Comparison of ENCODE assay signal across 8 cellular contexts in genomic region chr11:130434521-130435223, GRCh38. TPM values are rescaled to one million over a fixed set of nuclear protein-coding genes. Genes with fewer than 3 reads are reported as not detected.
DNase-seq lines count a peak whose midpoint lies in the region; ATAC-seq, FAIRE-seq and TF ChIP-seq lines count a peak whose summit lies in the region.

No MANE protein-coding gene starts in this region.

- no peaks in the 10 kb centered on the region; the same call in 1 of the 2 replicates for H4K20me1 ChIP-seq in GM12878 (ENCODE audit: control insufficient read depth, insufficient read depth)

- no peaks in the 10 kb centered on the region for H3K4me1 ChIP-seq in GM12878 (ENCODE audit: control insufficient read depth, insufficient read depth, low read length)

- TF ChIP-seq POLR2A in GM12878 (IDR thresholded peaks at IDR 0.05; ENCODE audit: low read depth, low read length) = no peak

- peaks cover 3 to 8% of the 10 kb centered on the region in 2 experiments for H3K27me3 ChIP-seq in GM12878 (replicated peaks in 1 of 2; ENCODE audit: control insufficient read depth in 2 of 2, insufficient read depth in 2 of 2, low read length in 1 of 2)

- peak overlapping the region; percentile 73 for H2AFZ ChIP-seq in GM12878 (ENCODE audit: control insufficient read depth, low read depth, low read length)

- ATAC-seq in HG02885 (IDR thresholded peaks at IDR 0.05; ENCODE audit: poor library complexity, unreplicated experiment) = peak; percentile 86
- peak; percentile 94 for ATAC-seq in GM12878

- BruUV-seq in GM12878 (replicated peaks; lab: Mats Ljungman, UMichigan) = no TSS peak

- no peak for TF ChIP-seq EP300 in GM12878 (IDR thresholded peaks at IDR 0.05; ENCODE audit: borderline replicate concordance in 1 of 2, control insufficient read depth in 1 of 2, low read depth in 2 of 2, low read length in 2 of 2)

- no peak overlapping the region for H3K27ac ChIP-seq in GM12878 (ENCODE audit: control insufficient read depth, insufficient read depth)

- peak; percentile 80 to 91 (median 90) for TF ChIP-seq CTCF in GM12878 (IDR thresholded peaks at IDR 0.05 in 2 of 3, conservative IDR thresholded peaks at IDR 0.05 in 1 of 3; ENCODE audit: control insufficient read depth in 2 of 3, extremely low read depth in 1 of 3, insufficient read depth in 1 of 3, low read depth in 3 of 3, low read length in 3 of 3)

- H3K79me2 ChIP-seq in GM12878 (ENCODE audit: control insufficient read depth, insufficient read depth, low read length) = no peaks in the 10 kb centered on the region

- POLR2A ChIA-PET in GM12878 (lab: Charles Lee) = no interaction called here

- H3K9me3 ChIP-seq in GM12878 (replicated peaks; ENCODE audit: control insufficient read depth, insufficient read depth, low read length) = no peaks in the 10 kb centered on the region

- CTCF ChIA-PET in GM12878 (lab: Yijun Ruan, JAX) = interaction anchor here (0.5 to 8.2 kb wide), 15 partner anchors 8 to 482 kb away, joined by 3 to 295 read pairs (median 4); partner anchors contain the start of gene SNX19

- in situ Hi-C loops in GM12878 (cut with MboI) = loop anchor here (10.0 kb wide), 1 partner anchor 430 kb away; no protein-coding TSS in a partner anchor

- H3K4me2 ChIP-seq in GM12878 (ENCODE audit: control insufficient read depth, insufficient read depth) = peak overlapping the region; percentile 84

- peak; percentile 75 for TF ChIP-seq RAD21 in GM12878 (IDR thresholded peaks at IDR 0.05; ENCODE audit: insufficient read depth, low read depth, low read length)

- DNase-seq in NCI-H187 (lab: John Stamatoyannopoulos, UW) = peak; percentile 14 to 32
- no peak for DNase-seq in NCI-H187 treated with DMSO at 0.1 percent for 48 hours (lab: John Stamatoyannopoulos, UW)
- peak; percentile 60 for DNase-seq in NCI-H146 treated with DMSO at 0.1 percent for 48 hours (lab: John Stamatoyannopoulos, UW; ENCODE audit: unreplicated experiment)
- DNase-seq in T-helper 9 cell = peak; percentile 50
- peak; percentile 44 for DNase-seq in GM12878 (ENCODE audit: low read depth, low spot score)
- DNase-seq in hippocampal formation (lab: John Stamatoyannopoulos, UW) = peak; percentile 71 to 87
- DNase-seq in renal cortical epithelial cell (ENCODE audit: low read depth) = peak; percentile 70

- SMC1A ChIA-PET in GM12878 (lab: Charles Lee; ENCODE audit: uncharacterized antibody, unreplicated experiment) = interaction anchor here (0.5 to 9.8 kb wide), 10 partner anchors 11 to 464 kb away, joined by 3 to 177 read pairs (median 4); no protein-coding TSS in a partner anchor

- peak overlapping the region; percentile 71 for H3K4me3 ChIP-seq in GM12878

- WGBS in GM12878 (ENCODE audit: insufficient coverage, insufficient replicate concordance, low lambda C conversion rate, missing lambda C conversion rate) = 2% methylated on average over 20 of the region's 20 CpGs

- H3K36me3 ChIP-seq in GM12878 (ENCODE audit: control insufficient read depth in 2 of 2, insufficient read depth in 2 of 2, low read length in 1 of 2) = no peaks in the 10 kb centered on the region

- H3K9ac ChIP-seq in GM12878 (ENCODE audit: control insufficient read depth, insufficient read depth, low read length) = no peak overlapping the region

- intact Hi-C loops in GM12878 (cut with micrococcal nuclease; ENCODE audit: unreplicated experiment) = loop anchor here (1.0 to 10.0 kb wide), 4 partner anchors 250 to 460 kb away; no protein-coding TSS in a partner anchor

- peak; percentile 90 for FAIRE-seq in GM12878 (lab: Jason Lieb, UNC)

- RAD21 ChIA-PET in GM12878 (lab: Charles Lee; ENCODE audit: unreplicated experiment) = interaction anchor here (0.8 to 7.3 kb wide), 4 partner anchors 222 to 459 kb away, joined by 3 to 132 read pairs (median 3); no protein-coding TSS in a partner anchor

TF ChIP-seq in GM12878, 131 proteins besides CTCF, POLR2A, EP300 and RAD21 (continues in another document):
- TF ChIP-seq TCF3 (IDR thresholded peaks at IDR 0.05; ENCODE audit: borderline replicate concordance, insufficient read depth, low read depth, low read length) = no peak
- TF ChIP-seq YY1 (IDR thresholded peaks at IDR 0.05; ENCODE audit: low read depth, low read length) = peak; percentile 32; the same call in 1 of the 2 replicates
- TF ChIP-seq SRF (IDR thresholded peaks at IDR 0.05; ENCODE audit: low read depth in 2 of 2, low read length in 2 of 2) = peak in 1 of 2 experiments; percentile 76; a peak in 2 of 4 replicates
- TF ChIP-seq ASH2L (IDR thresholded peaks at IDR 0.05; ENCODE audit: borderline replicate concordance, low read depth) = no peak
- peak; percentile 92 for TF ChIP-seq SMC3 (IDR thresholded peaks at IDR 0.05; ENCODE audit: borderline replicate concordance, low read length)
- TF ChIP-seq FOS (IDR thresholded peaks at IDR 0.05; ENCODE audit: borderline replicate concordance, extremely low read depth, insufficient read length) = no peak
- TF ChIP-seq RUNX3 (IDR thresholded peaks at IDR 0.05; ENCODE audit: low read length) = peak; percentile 13; the same call in 1 of the 2 replicates
- peak; percentile 26; the same call in 1 of the 2 replicates for TF ChIP-seq MXI1 (IDR thresholded peaks at IDR 0.05; ENCODE audit: low read depth, low read length)
- TF ChIP-seq WRNIP1 (IDR thresholded peaks at IDR 0.05; ENCODE audit: borderline replicate concordance, low read depth, low read length) = peak; percentile 87; the same call in 1 of the 2 replicates
- no peak for TF ChIP-seq SUPT20H (IDR thresholded peaks at IDR 0.05; ENCODE audit: borderline replicate concordance, control insufficient read depth, low read depth, low read length)
- no peak for TF ChIP-seq ZNF384 (IDR thresholded peaks at IDR 0.05; ENCODE audit: borderline replicate concordance, low read depth, low read length)
- TF ChIP-seq NBN (IDR thresholded peaks at IDR 0.05) = 0 out of 2 replicates have a peak, but pooled peaks have one; percentile 34
- TF ChIP-seq CHD2 (IDR thresholded peaks at IDR 0.05; ENCODE audit: borderline replicate concordance, low read depth, low read length) = no peak
- 0 out of 3 replicates have a peak, but pooled peaks have one; percentile 12 for TF ChIP-seq POU2F2 (IDR thresholded peaks at IDR 0.05; ENCODE audit: borderline replicate concordance, low read depth, low read length)
- no peak for TF ChIP-seq JUNB (IDR thresholded peaks at IDR 0.05)
- peak; percentile 16; the same call in 1 of the 2 replicates for TF ChIP-seq RB1 (IDR thresholded peaks at IDR 0.05; ENCODE audit: borderline replicate concordance)
- TF ChIP-seq, protein P1, sequence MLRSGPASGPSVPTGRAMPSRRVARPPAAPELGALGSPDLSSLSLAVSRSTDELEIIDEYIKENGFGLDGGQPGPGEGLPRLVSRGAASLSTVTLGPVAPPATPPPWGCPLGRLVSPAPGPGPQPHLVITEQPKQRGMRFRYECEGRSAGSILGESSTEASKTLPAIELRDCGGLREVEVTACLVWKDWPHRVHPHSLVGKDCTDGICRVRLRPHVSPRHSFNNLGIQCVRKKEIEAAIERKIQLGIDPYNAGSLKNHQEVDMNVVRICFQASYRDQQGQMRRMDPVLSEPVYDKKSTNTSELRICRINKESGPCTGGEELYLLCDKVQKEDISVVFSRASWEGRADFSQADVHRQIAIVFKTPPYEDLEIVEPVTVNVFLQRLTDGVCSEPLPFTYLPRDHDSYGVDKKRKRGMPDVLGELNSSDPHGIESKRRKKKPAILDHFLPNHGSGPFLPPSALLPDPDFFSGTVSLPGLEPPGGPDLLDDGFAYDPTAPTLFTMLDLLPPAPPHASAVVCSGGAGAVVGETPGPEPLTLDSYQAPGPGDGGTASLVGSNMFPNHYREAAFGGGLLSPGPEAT (IDR thresholded peaks at IDR 0.05; ENCODE audit: low read depth) = 0 out of 2 replicates have a peak, but pooled peaks have one; percentile 15

RNA-seq across cellular contexts. Expression of gene ADAMTS8, which starts 6.3 kb away (rescaled TPM):
- not detected in 2 replicates for total RNA-seq in GM12878 (2013; cell fraction: nucleolus; rRNA removed)
- total RNA-seq in GM12878 (2014; rRNA removed) (not detected in 2 replicates), GM12878 (2014; rRNA removed; fragmentation: Illumina TruSeq; extraction: Trizol) (not detected in 2 replicates), GM12878 (2021) (not detected in 2 replicates), renal cortical epithelial cell (not detected in 2 replicates)
- not detected for polyA plus RNA-seq in GM12878 (2011; ENCODE audit: low read depth)
- polyA plus RNA-seq in GM12878 (2011; rRNA removed) (not detected in 2 replicates), GM12878 (2014; fragmentation: Illumina TruSeq; extraction: Trizol) (not detected in 2 replicates), GM12878 (2014; fragmentation: Nextera tagmentation; extraction: Ambion mirVana) (not detected), GM12878 (2014; rRNA removed) (not detected in 2 replicates), GM12878 (2016; fragmentation: Nextera tagmentation; extraction: Ambion mirVana) (not detected)
- not detected in 2 replicates for polyA plus RNA-seq in GM12878 (2011; cell fraction: cytosol; rRNA removed)
- not detected in 2 replicates for polyA plus RNA-seq in GM12878 (2011; cell fraction: nucleus; rRNA removed)
- not detected in 2 replicates for polyA plus RNA-seq in GM12878 (2012)
- polyA minus RNA-seq in GM12878 (2011; rRNA and poly(A)+ RNA removed) = not detected in 2 replicates
- polyA minus RNA-seq in GM12878 (2011; cell fraction: cytosol; rRNA and poly(A)+ RNA removed) = not detected in 2 replicates
- not detected in 2 replicates for polyA minus RNA-seq in GM12878 (2011; cell fraction: nucleus; rRNA and poly(A)+ RNA removed)

RNA-seq across cellular contexts. Expression of gene ADAMTS15, which starts 13.8 kb away (rescaled TPM):
- not detected in 2 replicates for total RNA-seq in GM12878 (2013; cell fraction: nucleolus; rRNA removed)
- total RNA-seq in GM12878 (2014; rRNA removed) (not detected in 2 replicates), GM12878 (2014; rRNA removed; fragmentation: Illumina TruSeq; extraction: Trizol) (not detected in 2 replicates), GM12878 (2021) (not detected in 2 replicates), renal cortical epithelial cell (0.35 and 2.0 TPM in 2 replicates)
- not detected for polyA plus RNA-seq in GM12878 (2011; ENCODE audit: low read depth)
- polyA plus RNA-seq in GM12878 (2011; rRNA removed) (not detected in 2 replicates), GM12878 (2014; fragmentation: Illumina TruSeq; extraction: Trizol) (not detected in 2 replicates), GM12878 (2014; fragmentation: Nextera tagmentation; extraction: Ambion mirVana) (not detected), GM12878 (2014; rRNA removed) (not detected in 2 replicates), GM12878 (2016; fragmentation: Nextera tagmentation; extraction: Ambion mirVana) (not detected)
- not detected in 2 replicates for polyA plus RNA-seq in GM12878 (2011; cell fraction: cytosol; rRNA removed)
- 0.03 TPM in 1 of 2 replicates, not detected in the other for polyA plus RNA-seq in GM12878 (2011; cell fraction: nucleus; rRNA removed)
- not detected in 2 replicates for polyA plus RNA-seq in GM12878 (2012)
- not detected in 2 replicates for polyA minus RNA-seq in GM12878 (2011; rRNA and poly(A)+ RNA removed)
- polyA minus RNA-seq in GM12878 (2011; cell fraction: cytosol; rRNA and poly(A)+ RNA removed) = not detected in 2 replicates
- not detected in 2 replicates for polyA minus RNA-seq in GM12878 (2011; cell fraction: nucleus; rRNA and poly(A)+ RNA removed)
